Comparison of ENCODE assay signal across 20 cellular contexts in genomic region chr15:78249131-78249530, GRCh38. TPM values are rescaled to one million over a fixed set of nuclear protein-coding genes. Genes with fewer than 3 reads are reported as not detected.
"Had no signal": no experiment of that assay in that cellular context is flagged by ENCODE, and none has a peak within 500 bp of the region (broad histone marks: within the 10 kb centered on the region; RNA-seq: fewer than 3 reads in every experiment).

No MANE protein-coding gene starts in this region.

- H3K79me2 ChIP-seq: hepatocyte had no signal

- H3K4me1 ChIP-seq: heart left ventricle, left ventricle myocardium inferior, spleen, suprapubic skin, tibial nerve, uterus had no signal

- H3K4me2 ChIP-seq: hepatocyte had no signal

- H3K27me3 ChIP-seq: heart left ventricle, hepatocyte, ovary, spleen, suprapubic skin, tibial nerve, uterus had no signal

- H2AFZ ChIP-seq: hepatocyte had no signal

- DNase-seq: heart left ventricle; left ventricle myocardium inferior; mesendoderm; naive thymus-derived CD4-positive, alpha-beta T cell; ovary; retina; right cardiac atrium; small intestine; spleen; stimulated activated CD4-positive, alpha-beta T cell treated with anti-CD3 and anti-CD28 coated beads, Interleukin-4, amount 100 ng/mL, for 24 hours; stimulated activated naive CD4-positive, alpha-beta T cell; uterus had no signal

- H3K36me3 ChIP-seq: heart left ventricle, left ventricle myocardium inferior, ovary, spleen, suprapubic skin, thoracic aorta, tibial nerve, uterus had no signal

- H3K4me3 ChIP-seq: heart left ventricle, hepatocyte, left ventricle myocardium inferior, lung, ovary, spleen, suprapubic skin, thoracic aorta, tibial nerve, uterus had no signal

- H3K27ac ChIP-seq: heart left ventricle, hepatocyte, left ventricle myocardium inferior, ovary, spleen, suprapubic skin, thoracic aorta, tibial nerve, uterus had no signal

- H3K9me3 ChIP-seq: heart left ventricle, left ventricle myocardium inferior, ovary, spleen, suprapubic skin, thoracic aorta, tibial nerve, uterus had no signal

RNA-seq across cellular contexts. Expression of gene ACSBG1, which starts 14.8 kb away (rescaled TPM):
- total RNA-seq: omental fat pad, progenitor cell of endocrine pancreas, subcutaneous adipose tissue, thoracic aorta had no signal
